25 cellular contexts compared by ENCODE assay signal in the genomic region with DNA sequence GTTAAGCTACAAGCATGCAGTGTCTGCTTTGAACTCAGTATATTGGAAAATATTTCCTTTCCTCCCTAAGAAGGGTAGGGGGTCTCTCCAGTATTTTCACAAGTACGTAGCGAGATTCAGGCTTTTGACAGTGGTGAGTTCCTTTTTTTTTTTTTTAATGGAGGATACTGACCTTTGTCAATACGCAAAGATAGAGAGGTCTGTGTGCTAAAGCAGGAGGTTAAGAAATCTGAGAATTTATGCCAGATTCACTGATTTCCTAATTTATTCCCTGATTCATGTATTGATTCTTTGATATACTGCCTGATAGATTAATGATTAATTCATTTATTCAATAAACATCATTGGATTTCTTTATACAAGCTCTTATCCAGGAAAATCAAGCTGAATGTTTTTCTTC.
DNase-seq lines count a peak whose midpoint lies in the region; ATAC-seq, FAIRE-seq and TF ChIP-seq lines count a peak whose summit lies in the region.
"Had no signal": no experiment of that assay in that cellular context is flagged by ENCODE, and none has a peak within 500 bp of the region (broad histone marks: within the 10 kb centered on the region; RNA-seq: fewer than 3 reads in every experiment).

No MANE protein-coding gene starts in this region.

- intact Hi-C loops in HepG2 (cut with micrococcal nuclease; ENCODE audit: unreplicated experiment): no loop called here
- intact Hi-C loops in transverse colon (cut with DNase I; ENCODE audit: low total_unique reads): no loop called here

- H3K27ac ChIP-seq in liver (ENCODE audit: low read depth in 1 of 2, low read length in 2 of 2) (no peak overlapping the region), HepG2 (ENCODE audit: extremely low read length, insufficient read depth, low read length) (no peak overlapping the region), neural cell (ENCODE audit: low read length) (peak overlapping the region; percentile 15), transverse colon (no peak overlapping the region)
- H3K27ac ChIP-seq: 22Rv1; A549; BLaER1 treated with 17β-estradiol and CSF1 and Interleukin-3, amounts not matched to agents 10 nM and 100 nM; C4-2B had no signal

- no peaks in the 10 kb centered on the region for H3F3A ChIP-seq in neural cell (ENCODE audit: insufficient read depth, low read length, poor library complexity, severe bottlenecking)

- TF ChIP-seq EP300 in HepG2 (IDR thresholded peaks at IDR 0.05; ENCODE audit: low read depth in 2 of 2, low read length in 2 of 2): no peak
- TF ChIP-seq EP300 in HepG2 (CRISPR knock-in tag; IDR thresholded peaks at IDR 0.05; ENCODE audit: borderline replicate concordance): no peak
- TF ChIP-seq EP300 in neural cell (conservative IDR thresholded peaks at IDR 0.05; ENCODE audit: poor library complexity, severe bottlenecking): no peak
- no peak for TF ChIP-seq EP300 in transverse colon (IDR thresholded peaks at IDR 0.05; ENCODE audit: low read depth)

- in situ Hi-C loops in HepG2 (cut with HindIII; ENCODE audit: extremely low pct_ligation_motif_present, low pct_unique_long_range_greater_than_20kb) (no loop called here), transverse colon (cut with MboI; ENCODE audit: low pct_ligation_motif_present in 1 of 4, low pct_unique_long_range_greater_than_20kb in 1 of 4, low sequenced_read_pairs in 3 of 4) (no loop called here)

- TF ChIP-seq CTCF in liver (IDR thresholded peaks at IDR 0.05; ENCODE audit: low read depth, low read length, missing input control) (no peak), HepG2 (CRISPR knock-in tag; IDR thresholded peaks at IDR 0.05) (no peak), neural cell (IDR thresholded peaks at IDR 0.05; ENCODE audit: poor library complexity, severe bottlenecking) (no peak), transverse colon (IDR thresholded peaks at IDR 0.05) (no peak)

- no peaks in the 10 kb centered on the region for H3K9me2 ChIP-seq in neural cell (ENCODE audit: insufficient read depth, low read length)

- H3K9ac ChIP-seq in liver (ENCODE audit: low read depth in 1 of 2, low read length in 2 of 2) (no peak overlapping the region), HepG2 (ENCODE audit: insufficient read depth, low read depth, low read length) (no peak overlapping the region), neural cell (ENCODE audit: low read length) (no peak overlapping the region)
- H3K9ac ChIP-seq: BLaER1 treated with 17β-estradiol and CSF1 and Interleukin-3, amounts not matched to agents 10 nM and 100 nM had no signal

- TF ChIP-seq POLR2A in HepG2 (IDR thresholded peaks at IDR 0.05; ENCODE audit: insufficient read depth in 1 of 2, low read depth in 2 of 2, low read length in 2 of 2) (no peak), transverse colon (IDR thresholded peaks at IDR 0.05) (no peak)

- CTCF ChIA-PET in HepG2 (lab: Yijun Ruan, JAX; ENCODE audit: low intra/inter-chr PET ratio, low total read pairs): no interaction called here

- 49% methylated on average over 3 of the region's 3 CpGs for WGBS in liver
- WGBS in HepG2 (ENCODE audit: low lambda C conversion rate): 53% methylated on average over 3 of the region's 3 CpGs
- 70 to 95% methylated on average over 3 of the region's 3 CpGs for WGBS in transverse colon (ENCODE audit: low coverage in 1 of 2), 2 donors

- ATAC-seq in HepG2: no peak
- peak; percentile 33 for ATAC-seq in left lobe of liver
- no peak for ATAC-seq in GM19351 (IDR thresholded peaks at IDR 0.05; ENCODE audit: unreplicated experiment)
- ATAC-seq: A549; CD8-positive, alpha-beta T cell; GM12878 had no signal

- FAIRE-seq in HepG2 (lab: Jason Lieb, UNC): no peak
- FAIRE-seq: A549, D721Med, GM12878, GM12892, GM18507 had no signal

- H2AFZ ChIP-seq in HepG2 (ENCODE audit: low read length): no peak overlapping the region
- H2AFZ ChIP-seq in neural cell (ENCODE audit: low read depth, low read length): no peak overlapping the region

- H3K27me3 ChIP-seq in liver (ENCODE audit: control insufficient read depth in 4 of 4, insufficient read depth in 4 of 4, low read length in 3 of 4) (no peaks in the 10 kb centered on the region), HepG2 (ENCODE audit: control insufficient read depth in 1 of 2, insufficient read depth in 2 of 2, low read length in 2 of 2) (peaks cover 0 to 9% of the 10 kb centered on the region in 2 experiments; a peak in 1 of 5 replicates), neural cell (ENCODE audit: insufficient read depth, low read depth, low read length) (no peaks in the 10 kb centered on the region), transverse colon (no peaks in the 10 kb centered on the region)
- H3K27me3 ChIP-seq: BLaER1 treated with 17β-estradiol and CSF1 and Interleukin-3, amounts not matched to agents 10 nM and 100 nM had no signal

- no peaks in the 10 kb centered on the region for H3K9me3 ChIP-seq in liver (ENCODE audit: control insufficient read depth in 4 of 4, low read length in 3 of 4)
- no peaks in the 10 kb centered on the region for H3K9me3 ChIP-seq in HepG2 (ENCODE audit: low read length)
- H3K9me3 ChIP-seq in neural cell (ENCODE audit: low read length): no peaks in the 10 kb centered on the region
- no peaks in the 10 kb centered on the region for H3K9me3 ChIP-seq in transverse colon
- H3K9me3 ChIP-seq: A549; BLaER1 treated with 17β-estradiol and CSF1 and Interleukin-3, amounts not matched to agents 10 nM and 100 nM; Caco-2 had no signal

- TF ChIP-seq RAD21 in liver (IDR thresholded peaks at IDR 0.05): peak in 1 of 2 donors; percentile 12
- TF ChIP-seq RAD21 in HepG2 (CRISPR knock-in tag; IDR thresholded peaks at IDR 0.05): no peak
- TF ChIP-seq RAD21 in neural cell (conservative IDR thresholded peaks at IDR 0.05): no peak

- H3K4me2 ChIP-seq in HepG2 (ENCODE audit: low read depth, low read length) (no peak overlapping the region), neural cell (ENCODE audit: low read length) (no peak overlapping the region)
- H3K4me2 ChIP-seq: A549; BLaER1 treated with 17β-estradiol and CSF1 and Interleukin-3, amounts not matched to agents 10 nM and 100 nM had no signal

- H3K79me2 ChIP-seq in HepG2 (ENCODE audit: insufficient read depth, low read length) (no peaks in the 10 kb centered on the region), neural cell (replicated peaks; ENCODE audit: insufficient read depth, low read length) (no peaks in the 10 kb centered on the region)

- DNase-seq in HepG2 (ENCODE audit: low spot score) (no peak), left lobe of liver (ENCODE audit: low spot score) (no peak), transverse colon (no peak), OCI-M1 (lab: John Stamatoyannopoulos, UW) (no peak)
- DNase-seq: AML-193; Caco-2; Calu3; CD4-positive, alpha-beta T cell; CD8-positive, alpha-beta T cell; DMS53; DMS79; DND-41; EL; GDM1 had no signal

- H3K4me3 ChIP-seq in liver (ENCODE audit: low read depth in 1 of 3, low read length in 3 of 3): no peak overlapping the region
- H3K4me3 ChIP-seq in HepG2 (replicated peaks in 1 of 3; ENCODE audit: insufficient read depth in 1 of 3, low read depth in 2 of 3, low read length in 3 of 3): no peak overlapping the region
- H3K4me3 ChIP-seq in neural cell (ENCODE audit: low read length): no peak overlapping the region
- H3K4me3 ChIP-seq in transverse colon: no peak overlapping the region
- H3K4me3 ChIP-seq: A549; BLaER1 treated with 17β-estradiol and CSF1 and Interleukin-3, amounts not matched to agents 10 nM and 100 nM; GM12878 had no signal

- no peaks in the 10 kb centered on the region for H4K20me1 ChIP-seq in HepG2 (ENCODE audit: insufficient read depth, low read length)
- H4K20me1 ChIP-seq in neural cell (ENCODE audit: insufficient read depth): no peaks in the 10 kb centered on the region
- H4K20me1 ChIP-seq: BLaER1 treated with 17β-estradiol and CSF1 and Interleukin-3, amounts not matched to agents 10 nM and 100 nM had no signal

- peaks cover 0 to 22% (median 16%) of the 10 kb centered on the region in 4 donors for H3K4me1 ChIP-seq in liver (ENCODE audit: control insufficient read depth in 4 of 4, insufficient read depth in 4 of 4, low read length in 3 of 4)
- H3K4me1 ChIP-seq in HepG2 (ENCODE audit: insufficient read depth, low read length): no peaks in the 10 kb centered on the region
- H3K4me1 ChIP-seq in transverse colon: peaks cover 0 to 8% (median 3%) of the 10 kb centered on the region in 4 donors
- H3K4me1 ChIP-seq: BLaER1 treated with 17β-estradiol and CSF1 and Interleukin-3, amounts not matched to agents 10 nM and 100 nM; Caco-2 had no signal

- POLR2A ChIA-PET in HepG2 (lab: Yijun Ruan, JAX): no interaction called here

- H3K36me3 ChIP-seq in liver (ENCODE audit: control insufficient read depth in 4 of 4, insufficient read depth in 3 of 4, low read depth in 1 of 4, low read length in 3 of 4) (no peaks in the 10 kb centered on the region), HepG2 (replicated peaks in 1 of 2; ENCODE audit: control insufficient read depth in 1 of 2, insufficient read depth in 2 of 2, low read length in 2 of 2) (no peaks in the 10 kb centered on the region), neural cell (ENCODE audit: insufficient read depth, low read length) (no peaks in the 10 kb centered on the region), transverse colon (no peaks in the 10 kb centered on the region)
- H3K36me3 ChIP-seq: BLaER1 treated with 17β-estradiol and CSF1 and Interleukin-3, amounts not matched to agents 10 nM and 100 nM had no signal

- BruUV-seq in HepG2 (replicated peaks; lab: Mats Ljungman, UMichigan): no TSS peak

TF ChIP-seq in liver, 16 proteins besides CTCF, POLR2A, EP300 and RAD21 (continues in another document):
- TF ChIP-seq SP1 (IDR thresholded peaks at IDR 0.05) (peak; percentile 46), EGR1 (IDR thresholded peaks at IDR 0.05; ENCODE audit: low read depth in 2 of 2) (no peak), YY1 (IDR thresholded peaks at IDR 0.05) (peak; percentile 45)

TF ChIP-seq in HepG2, 621 proteins besides CTCF, POLR2A, EP300 and RAD21 (continues in another document):
- no peak for TF ChIP-seq CHCHD3 (CRISPR knock-in tag; IDR thresholded peaks at IDR 0.05)

TF ChIP-seq in neural cell, 6 proteins besides CTCF, POLR2A, EP300 and RAD21 (continues in another document):
- TF ChIP-seq TAF1 (IDR thresholded peaks at IDR 0.05; ENCODE audit: low read depth): no peak
- TF ChIP-seq SMC3 (conservative IDR thresholded peaks at IDR 0.05; ENCODE audit: poor library complexity): no peak
- TF ChIP-seq EZH2 (IDR thresholded peaks at IDR 0.05; ENCODE audit: borderline replicate concordance, insufficient read depth, low read length, poor library complexity, severe bottlenecking): no peak
- no peak for TF ChIP-seq POLR2AphosphoS5 (IDR thresholded peaks at IDR 0.05)
